In the genomic region with DNA sequence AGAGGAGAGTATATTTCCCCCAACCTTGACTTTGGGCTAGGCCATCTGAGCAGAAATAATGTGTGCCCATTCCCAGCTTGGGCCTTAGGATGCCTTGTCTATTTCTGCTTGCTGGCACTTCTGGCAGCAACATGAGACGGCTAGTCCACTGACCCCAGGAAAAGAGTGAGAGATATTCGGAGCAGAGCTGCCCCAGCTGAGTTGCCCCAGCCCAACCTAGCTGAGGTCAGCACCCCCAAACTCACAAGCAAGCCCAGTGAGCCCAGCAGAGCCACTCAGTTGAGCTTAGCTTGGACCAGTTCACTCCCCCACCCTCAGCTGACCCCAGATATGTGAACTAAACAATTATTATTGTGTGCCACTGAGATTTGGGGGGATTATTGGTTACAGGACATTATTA, we compare ENCODE assay signal across 20 cellular contexts. TPM values are rescaled to one million over a fixed set of nuclear protein-coding genes. Genes with fewer than 3 reads are reported as not detected.
A peak's percentile ranks its signal among the peaks of the same experiment; 100 is the strongest.
DNase-seq lines count a peak whose midpoint lies in the region; ATAC-seq and TF ChIP-seq lines count a peak whose summit lies in the region.
"Had no signal": no experiment of that assay in that cellular context is flagged by ENCODE, and none has a peak within 500 bp of the region (broad histone marks: within the 10 kb centered on the region; RNA-seq: fewer than 3 reads in every experiment).

No MANE protein-coding gene starts in this region.

- TF ChIP-seq EP300 in esophagus muscularis mucosa (IDR thresholded peaks at IDR 0.05), result no peak

- POLR2A ChIA-PET in activated CD8-positive, alpha-beta T cell treated with anti-CD3 and anti-CD28 coated beads for 36 hours (lab: Charles Lee), result no interaction called here

- no peaks in the 10 kb centered on the region for H3K9me3 Mint-ChIP-seq in activated CD8-positive, alpha-beta T cell treated with anti-CD3 and anti-CD28 coated beads for 36 hours

- H3K4me1 Mint-ChIP-seq in activated CD8-positive, alpha-beta T cell treated with anti-CD3 and anti-CD28 coated beads for 36 hours (ENCODE audit: low read depth), result no peaks in the 10 kb centered on the region

- H3K4me1 ChIP-seq in right atrium auricular region (peaks cover 0 to 8% of the 10 kb centered on the region in 2 donors), left ventricle myocardium inferior (no peaks in the 10 kb centered on the region), esophagus muscularis mucosa (peaks cover 0 to 9% (median 0%) of the 10 kb centered on the region in 4 donors), vagina (peaks cover 36% of the 10 kb centered on the region)
- H3K4me1 ChIP-seq: A549 had no signal

- intact Hi-C loops in left ventricle myocardium inferior (cut with micrococcal nuclease), result no loop called here
- intact Hi-C loops in esophagus muscularis mucosa (cut with DNase I), result no loop called here
- intact Hi-C loops in posterior vena cava (cut with DNase I), result loop anchor here in 1 of 2 donors (10.0 kb wide), 1 partner anchor 113 kb away; no protein-coding TSS in a partner anchor
- intact Hi-C loops in vagina (cut with DNase I), result no loop called here
- intact Hi-C loops in activated CD8-positive, alpha-beta T cell treated with anti-CD3 and anti-CD28 coated beads for 36 hours (cut with micrococcal nuclease), result no loop called here

- WGBS in esophagus muscularis mucosa, result 100% methylated on average over 2 of the region's 2 CpGs

- H3K27me3 ChIP-seq in right atrium auricular region (no peaks in the 10 kb centered on the region), left ventricle myocardium inferior (ENCODE audit: low read depth) (no peaks in the 10 kb centered on the region), esophagus muscularis mucosa (no peaks in the 10 kb centered on the region), vagina (no peaks in the 10 kb centered on the region)

- TF ChIP-seq POLR2A in esophagus muscularis mucosa (IDR thresholded peaks at IDR 0.05; ENCODE audit: low read depth) (no peak), vagina (IDR thresholded peaks at IDR 0.05) (no peak)

- ATAC-seq in activated CD8-positive, alpha-beta T cell treated with anti-CD3 and anti-CD28 coated beads for 36 hours, result no peak
- ATAC-seq: A549, HepG2, PC-3 had no signal

- no peaks in the 10 kb centered on the region for H3K9me3 ChIP-seq in right atrium auricular region
- H3K9me3 ChIP-seq in left ventricle myocardium inferior (replicated peaks), result no peaks in the 10 kb centered on the region
- no peaks in the 10 kb centered on the region for H3K9me3 ChIP-seq in esophagus muscularis mucosa
- H3K9me3 ChIP-seq in vagina, result no peaks in the 10 kb centered on the region
- H3K9me3 ChIP-seq: A549 had no signal

- no peak overlapping the region for H3K27ac ChIP-seq in right atrium auricular region
- H3K27ac ChIP-seq in left ventricle myocardium inferior (replicated peaks), result no peak overlapping the region
- H3K27ac ChIP-seq in esophagus muscularis mucosa (replicated peaks in 1 of 4), result no peak overlapping the region
- H3K27ac ChIP-seq in vagina, result no peak overlapping the region
- H3K27ac ChIP-seq: C4-2B, RWPE1 had no signal

- H3K4me3 ChIP-seq in right atrium auricular region (no peak overlapping the region), left ventricle myocardium inferior (no peak overlapping the region), esophagus muscularis mucosa (no peak overlapping the region), vagina (no peak overlapping the region)
- H3K4me3 ChIP-seq: A549 had no signal

- TF ChIP-seq CTCF in right atrium auricular region (IDR thresholded peaks at IDR 0.05) (no peak), left ventricle myocardium inferior (IDR thresholded peaks at IDR 0.05; ENCODE audit: borderline replicate concordance) (no peak), esophagus muscularis mucosa (IDR thresholded peaks at IDR 0.05) (no peak), vagina (IDR thresholded peaks at IDR 0.05) (no peak)
- TF ChIP-seq CTCF in activated CD8-positive, alpha-beta T cell treated with anti-CD3 and anti-CD28 coated beads for 36 hours (IDR thresholded peaks at IDR 0.05), result no peak

- no peak overlapping the region for H3K27ac Mint-ChIP-seq in activated CD8-positive, alpha-beta T cell treated with anti-CD3 and anti-CD28 coated beads for 36 hours

- no peaks in the 10 kb centered on the region for H3K36me3 Mint-ChIP-seq in activated CD8-positive, alpha-beta T cell treated with anti-CD3 and anti-CD28 coated beads for 36 hours (ENCODE audit: low read depth)

- H3K36me3 ChIP-seq in right atrium auricular region, result no peaks in the 10 kb centered on the region
- H3K36me3 ChIP-seq in left ventricle myocardium inferior, result no peaks in the 10 kb centered on the region
- no peaks in the 10 kb centered on the region for H3K36me3 ChIP-seq in esophagus muscularis mucosa
- H3K36me3 ChIP-seq in vagina, result no peaks in the 10 kb centered on the region

- DNase-seq in right atrium auricular region (ENCODE audit: low spot score) (peak; percentile 30), left ventricle myocardium inferior (no peak), esophagus muscularis mucosa (ENCODE audit: extremely low spot score) (peak; percentile 62), posterior vena cava (ENCODE audit: low spot score) (peak; percentile 11), vagina (ENCODE audit: extremely low spot score in 2 of 2) (peak; percentile 43 to 47), GM03348 (ENCODE audit: low spot score) (no peak)
- no peak for DNase-seq in activated CD8-positive, alpha-beta T cell treated with anti-CD3 and anti-CD28 coated beads for 36 hours
- no peak for DNase-seq in stimulated activated CD4-positive, alpha-beta T cell treated with anti-CD3 and anti-CD28 coated beads, Interleukin-4, amount 100 ng/mL, for 24 hours
- DNase-seq: COR-L47, KG1, NCI-H1436, NCI-H2029, NCI-H2171 treated with DMSO at 0.1 percent for 48 hours, NCI-H446 treated with DMSO at 0.1 percent for 48 hours, NCI-H748 treated with DMSO at 0.1 percent for 48 hours, PC-3 had no signal

- H3K27me3 Mint-ChIP-seq in activated CD8-positive, alpha-beta T cell treated with anti-CD3 and anti-CD28 coated beads for 36 hours, result no peaks in the 10 kb centered on the region

- H3K4me3 Mint-ChIP-seq in activated CD8-positive, alpha-beta T cell treated with anti-CD3 and anti-CD28 coated beads for 36 hours, result no peak overlapping the region

- CTCF ChIA-PET in activated CD8-positive, alpha-beta T cell treated with anti-CD3 and anti-CD28 coated beads for 36 hours (lab: Charles Lee), result interaction anchor here (0.9 to 1.9 kb wide), 3 partner anchors 16 to 105 kb away, joined by 3 to 5 read pairs (median 3); no protein-coding TSS in a partner anchor

RNA-seq across cellular contexts. Expression of a gene that starts 20.2 kb away (rescaled TPM):
- 10 to 100 TPM; 12.6 to 35.4 TPM for total RNA-seq in right atrium auricular region
- total RNA-seq in left ventricle myocardium inferior, result 31.4 TPM
- 10 to 100 TPM in 2 of 4 donors, 1 to 10 TPM in 2; 3.3 to 15.8 (median 8.6) TPM for total RNA-seq in esophagus muscularis mucosa
- total RNA-seq in posterior vena cava, result 10 to 100 TPM; 23.1 to 62.5 TPM
- 15.5 TPM for total RNA-seq in vagina
- total RNA-seq in activated CD8-positive, alpha-beta T cell treated with anti-CD3 and anti-CD28 coated beads for 36 hours, result 1 to 10 TPM; 1.7 to 3.6 TPM
- total RNA-seq: HepG2, PC-3 had no signal

Comparison
In these comparisons a context has a peak if more than half of its experiments do, and no peak if none do; other contexts are left out.
1. DNase-seq: peak in right atrium auricular region (single experiment), esophagus muscularis mucosa (single experiment), posterior vena cava (single experiment) and vagina (2 of 2); none in left ventricle myocardium inferior (single experiment), GM03348 (single experiment), activated CD8-positive, alpha-beta T cell treated with anti-CD3 and anti-CD28 coated beads for 36 hours (single experiment) and stimulated activated CD4-positive, alpha-beta T cell treated with anti-CD3 and anti-CD28 coated beads, Interleukin-4, amount 100 ng/mL, for 24 hours (single experiment).